In the genomic region with DNA sequence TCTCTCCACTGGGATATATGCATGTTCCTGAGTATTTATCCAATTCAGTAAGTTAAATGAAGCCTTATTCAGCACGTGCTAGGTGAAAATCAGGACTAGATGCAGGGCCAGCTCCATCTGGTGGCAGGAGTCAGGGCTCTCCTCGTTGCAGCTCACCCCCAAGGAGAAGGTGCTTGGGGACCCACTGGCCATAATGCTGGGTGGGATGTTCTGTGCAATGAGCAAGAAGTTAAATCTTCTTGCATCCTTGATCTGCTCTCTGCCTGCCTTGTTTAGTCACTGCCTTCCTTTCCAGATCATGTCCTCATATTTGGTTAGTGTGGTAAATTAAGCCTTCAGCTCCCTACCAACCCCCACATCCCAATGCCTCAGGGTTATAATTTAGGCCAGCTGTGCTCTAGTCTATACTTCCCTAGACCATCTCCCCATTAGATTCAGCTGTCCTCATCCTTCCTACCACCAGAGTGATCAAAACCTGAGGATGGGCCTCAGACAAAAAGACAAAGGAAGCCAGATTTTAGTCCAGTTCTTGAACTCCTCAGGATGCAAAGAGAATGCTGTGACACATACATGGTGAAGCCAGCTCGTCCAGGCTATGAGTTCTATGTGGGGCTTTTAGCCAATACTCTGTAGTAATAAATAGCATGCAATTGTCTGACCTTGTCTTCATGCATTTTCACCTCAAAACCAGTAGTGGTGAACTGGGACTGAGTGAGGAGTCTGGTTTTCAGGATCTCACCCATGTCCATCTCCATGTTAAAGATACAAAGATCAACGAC, we compare ENCODE assay signal across 9 cellular contexts. TPM values are rescaled to one million over a fixed set of nuclear protein-coding genes. Genes with fewer than 3 reads are reported as not detected.
DNase-seq lines count a peak whose midpoint lies in the region; ATAC-seq, FAIRE-seq and TF ChIP-seq lines count a peak whose summit lies in the region.
"Had no signal": no experiment of that assay in that cellular context is flagged by ENCODE, and none has a peak within 500 bp of the region (broad histone marks: within the 10 kb centered on the region; RNA-seq: fewer than 3 reads in every experiment).

No MANE protein-coding gene starts in this region.

- no peaks in the 10 kb centered on the region for H3K27me3 Mint-ChIP-seq in neural crest cell (ENCODE audit: low read depth)
- H3K27me3 Mint-ChIP-seq: activated CD8-positive, alpha-beta T cell treated with anti-CD3 and anti-CD28 coated beads for 36 hours had no signal

- peak; percentile 72 for TF ChIP-seq CTCF in bronchial epithelial cell (IDR thresholded peaks at IDR 0.05; ENCODE audit: insufficient read depth, low read length, severe bottlenecking)
- peak; percentile 52 for TF ChIP-seq CTCF in neural crest cell (conservative IDR thresholded peaks at IDR 0.05)

- no peak overlapping the region for H3K4me3 Mint-ChIP-seq in neural crest cell
- H3K4me3 Mint-ChIP-seq: activated CD8-positive, alpha-beta T cell treated with anti-CD3 and anti-CD28 coated beads for 36 hours had no signal

- peaks cover 3% of the 10 kb centered on the region for H3K9me3 Mint-ChIP-seq in neural crest cell
- H3K9me3 Mint-ChIP-seq: activated CD8-positive, alpha-beta T cell treated with anti-CD3 and anti-CD28 coated beads for 36 hours had no signal

- no peaks in the 10 kb centered on the region for H3K27me3 ChIP-seq in bronchial epithelial cell (ENCODE audit: control insufficient read depth, insufficient read depth, low read length)

- no peak overlapping the region for H3K27ac Mint-ChIP-seq in neural crest cell (ENCODE audit: unreplicated experiment)
- H3K27ac Mint-ChIP-seq: activated CD8-positive, alpha-beta T cell treated with anti-CD3 and anti-CD28 coated beads for 36 hours had no signal

- peak; percentile 28 for FAIRE-seq in bronchial epithelial cell (lab: Jason Lieb, UNC)

- H3K4me1 Mint-ChIP-seq in neural crest cell: peaks cover 4% of the 10 kb centered on the region

- no peaks in the 10 kb centered on the region for H3K36me3 Mint-ChIP-seq in neural crest cell (ENCODE audit: low read depth)

- ATAC-seq in HG02884 (IDR thresholded peaks at IDR 0.05; ENCODE audit: unreplicated experiment): no peak
- ATAC-seq in HG03432 (IDR thresholded peaks at IDR 0.05; ENCODE audit: unreplicated experiment): no peak
- ATAC-seq in GM19452 (IDR thresholded peaks at IDR 0.05; ENCODE audit: unreplicated experiment): no peak
- ATAC-seq: activated CD8-positive, alpha-beta T cell treated with anti-CD3 and anti-CD28 coated beads for 36 hours had no signal

- H3K36me3 ChIP-seq in bronchial epithelial cell (ENCODE audit: control insufficient read depth, insufficient read depth, low read length): no peaks in the 10 kb centered on the region

- peak; percentile 56 for DNase-seq in ELR (ENCODE audit: low read depth)
- DNase-seq in NCI-H187 (lab: John Stamatoyannopoulos, UW): peak; percentile 47 to 52
- peak; percentile 39 for DNase-seq in bronchial epithelial cell (ENCODE audit: low read depth)
- DNase-seq in neural crest cell (ENCODE audit: low read depth, low spot score): no peak
- no peak for DNase-seq in NCI-H2196 (lab: John Stamatoyannopoulos, UW; ENCODE audit: unreplicated experiment)
- DNase-seq: activated CD8-positive, alpha-beta T cell treated with anti-CD3 and anti-CD28 coated beads for 36 hours had no signal

- no peak overlapping the region for H3K4me3 ChIP-seq in bronchial epithelial cell (ENCODE audit: low read depth, low read length)

RNA-seq across cellular contexts. Expression of gene SEC16B, which starts 55.9 kb away (rescaled TPM):
- total RNA-seq in bronchial epithelial cell (0.26 TPM in 2 replicates), neural crest cell (1.4 and 2.1 TPM in 2 replicates)
- total RNA-seq: activated CD8-positive, alpha-beta T cell treated with anti-CD3 and anti-CD28 coated beads for 36 hours had no signal

Comparison
In these comparisons a context has a peak if more than half of its experiments do, and no peak if none do; other contexts are left out.
1. DNase-seq: peak in ELR (single experiment), NCI-H187 (2 of 2) and bronchial epithelial cell (single experiment); none in neural crest cell (single experiment) and NCI-H2196 (single experiment).